8 cellular contexts compared by ENCODE assay signal in the genomic region with DNA sequence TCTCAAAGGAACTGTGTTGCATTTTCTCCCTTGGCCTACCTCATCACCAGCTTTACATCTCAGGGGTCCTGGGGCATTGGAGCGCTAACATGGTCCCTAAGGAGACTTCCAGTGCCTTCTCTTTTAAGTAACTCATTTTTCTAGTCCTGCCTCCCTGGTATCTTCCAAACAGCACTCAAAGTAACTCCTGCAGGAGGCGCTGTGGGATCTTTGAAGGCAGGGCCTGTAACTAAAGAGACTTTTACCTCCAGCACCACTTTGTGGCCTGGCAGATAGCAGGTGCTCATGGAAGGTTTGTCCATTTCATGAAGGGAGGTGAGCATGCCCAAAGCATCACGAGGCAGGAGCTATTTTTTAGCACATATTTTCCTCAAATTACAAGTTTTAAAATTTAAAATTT.
DNase-seq lines count a peak whose midpoint lies in the region; ATAC-seq, FAIRE-seq and TF ChIP-seq lines count a peak whose summit lies in the region.

No MANE protein-coding gene starts in this region.

- TF ChIP-seq CTCF in AG10803 (conservative IDR thresholded peaks at IDR 0.05; ENCODE audit: low read length), result peak; percentile 23

- FAIRE-seq in GM12892 (lab: Jason Lieb, UNC), result peak; percentile 81

- no peak overlapping the region for H3K27ac Mint-ChIP-seq in activated CD4-positive, alpha-beta memory T cell treated with anti-CD3 and anti-CD28 coated beads, Interleukin-2, amount 10 ng/mL, durations not matched to agents 7 days and 5 days

- TF ChIP-seq POLR2A in GM12892 (IDR thresholded peaks at IDR 0.05; ENCODE audit: low read depth, low read length), result no peak

- DNase-seq in AG10803 (ENCODE audit: low read depth) (no peak), GM12892 (ENCODE audit: insufficient read length) (no peak), Kasumi-1 (lab: John Stamatoyannopoulos, UW) (peak; percentile 82 to 84), islet precursor cell (peak; percentile 87), NCI-H187 treated with DMSO at 0.1 percent for 48 hours (lab: John Stamatoyannopoulos, UW) (no peak), T1000 (lab: John Stamatoyannopoulos, UW) (no peak)
- peak; percentile 41 for DNase-seq in activated CD4-positive, alpha-beta memory T cell treated with anti-CD3 and anti-CD28 coated beads, Interleukin-2, amount 10 ng/mL, durations not matched to agents 7 days and 5 days

- no peak overlapping the region for H3K4me3 Mint-ChIP-seq in activated CD4-positive, alpha-beta memory T cell treated with anti-CD3 and anti-CD28 coated beads, Interleukin-2, amount 10 ng/mL, durations not matched to agents 7 days and 5 days

- H3K36me3 Mint-ChIP-seq in activated CD4-positive, alpha-beta memory T cell treated with anti-CD3 and anti-CD28 coated beads, Interleukin-2, amount 10 ng/mL, durations not matched to agents 7 days and 5 days (ENCODE audit: low read depth), result no peaks in the 10 kb centered on the region

- POLR2A ChIA-PET in activated CD4-positive, alpha-beta memory T cell treated with anti-CD3 and anti-CD28 coated beads, Interleukin-2, amount 10 ng/mL, durations not matched to agents 7 days and 5 days (lab: Charles Lee), result no interaction called here

- no peaks in the 10 kb centered on the region for H3K4me1 Mint-ChIP-seq in activated CD4-positive, alpha-beta memory T cell treated with anti-CD3 and anti-CD28 coated beads, Interleukin-2, amount 10 ng/mL, durations not matched to agents 7 days and 5 days

- H3K9me3 Mint-ChIP-seq in activated CD4-positive, alpha-beta memory T cell treated with anti-CD3 and anti-CD28 coated beads, Interleukin-2, amount 10 ng/mL, durations not matched to agents 7 days and 5 days, result no peaks in the 10 kb centered on the region

- H3K27me3 Mint-ChIP-seq in activated CD4-positive, alpha-beta memory T cell treated with anti-CD3 and anti-CD28 coated beads, Interleukin-2, amount 10 ng/mL, durations not matched to agents 7 days and 5 days, result no peaks in the 10 kb centered on the region

- H3K4me3 ChIP-seq in AG10803 (ENCODE audit: low read length), result no peak overlapping the region

- CTCF ChIA-PET in activated CD4-positive, alpha-beta memory T cell treated with anti-CD3 and anti-CD28 coated beads, Interleukin-2, amount 10 ng/mL, durations not matched to agents 7 days and 5 days (lab: Charles Lee), result interaction anchor here (0.7 kb wide), 1 partner anchor 43 kb away, joined by 4 read pairs; no protein-coding TSS in a partner anchor

- no peak for ATAC-seq in HG02798 (IDR thresholded peaks at IDR 0.05; ENCODE audit: poor library complexity, unreplicated experiment)

Comparison
In these comparisons a context has a peak if more than half of its experiments do, and no peak if none do; other contexts are left out.
1. DNase-seq: peak in Kasumi-1 (2 of 2), activated CD4-positive, alpha-beta memory T cell treated with anti-CD3 and anti-CD28 coated beads, Interleukin-2, amount 10 ng/mL, durations not matched to agents 7 days and 5 days (single experiment) and islet precursor cell (single experiment); none in AG10803 (single experiment), GM12892 (single experiment), NCI-H187 treated with DMSO at 0.1 percent for 48 hours (single experiment) and T1000 (single experiment).